ENCODE assay signal across 8 cellular contexts in the genomic region with DNA sequence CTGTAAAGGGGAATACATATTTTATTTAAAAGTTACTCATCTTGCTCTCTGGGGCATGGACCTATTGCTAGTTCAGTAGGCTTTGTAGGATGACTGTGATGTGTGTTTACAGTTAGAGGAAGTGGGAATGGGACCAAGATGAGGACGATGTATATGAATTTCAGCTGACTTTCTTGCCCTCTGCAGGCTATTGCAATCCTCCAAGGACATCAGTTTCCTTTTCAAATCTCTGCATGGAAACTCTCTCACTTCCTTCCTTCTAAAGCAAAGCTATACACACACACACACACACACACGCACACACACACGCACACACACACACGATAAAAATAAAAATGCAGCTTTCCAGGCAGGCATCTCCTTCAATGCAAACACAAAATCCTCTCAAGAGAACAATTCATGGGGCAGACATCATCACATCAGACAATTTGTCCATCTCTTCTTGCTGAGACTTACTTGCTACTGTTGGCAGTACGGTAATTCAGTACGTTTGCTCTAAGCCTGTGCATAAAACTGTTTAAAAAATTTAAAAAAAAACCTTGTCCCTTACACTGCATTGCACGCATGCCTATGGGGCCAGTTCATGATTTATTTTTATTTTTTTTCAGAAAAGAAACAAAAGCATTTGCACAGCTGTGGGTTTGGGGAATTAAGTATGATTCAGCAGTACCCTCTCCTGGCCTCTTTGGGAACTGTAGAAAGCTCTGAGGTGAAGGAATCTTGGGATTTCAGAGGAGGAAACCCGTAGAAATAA. TPM values are rescaled to one million over a fixed set of nuclear protein-coding genes. Genes with fewer than 3 reads are reported as not detected.
A peak's percentile ranks its signal among the peaks of the same experiment; 100 is the strongest.
DNase-seq lines count a peak whose midpoint lies in the region; ATAC-seq and TF ChIP-seq lines count a peak whose summit lies in the region.

No MANE protein-coding gene starts in this region.

- H4K20me1 ChIP-seq in BLaER1 treated with 17β-estradiol and CSF1 and Interleukin-3, amounts not matched to agents 10 nM and 100 nM = no peaks in the 10 kb centered on the region
- no peaks in the 10 kb centered on the region for H4K20me1 ChIP-seq in GM23338 (replicated peaks; ENCODE audit: insufficient read depth)
- H4K20me1 ChIP-seq in OCI-LY1 (ENCODE audit: insufficient read depth, low read length) = no peaks in the 10 kb centered on the region

- no peaks in the 10 kb centered on the region for H3K27me3 Mint-ChIP-seq in GM23338 (ENCODE audit: insufficient read depth, low read depth, poor library complexity)

- H3K9me2 ChIP-seq in GM23338 (ENCODE audit: insufficient read depth) = no peaks in the 10 kb centered on the region
- H3K9me2 ChIP-seq in OCI-LY1 (ENCODE audit: low read depth, low read length) = no peaks in the 10 kb centered on the region

- DNase-seq in GM23338 (ENCODE audit: low spot score) (peak; percentile 64), caudate nucleus (lab: John Stamatoyannopoulos, UW) (peak in 10 of 61 donors; percentile 4 to 24 (median 12)), left lobe of liver (ENCODE audit: low spot score) (no peak), suprapubic skin (ENCODE audit: low spot score in 2 of 2) (no peak)
- no peak for DNase-seq in stimulated activated CD4-positive, alpha-beta T cell treated with anti-CD3 and anti-CD28 coated beads, Interleukin-4, amount 100 ng/mL, for 4 hours

- TF ChIP-seq EP300 in suprapubic skin (IDR thresholded peaks at IDR 0.05) = no peak

- H3K9me3 Mint-ChIP-seq in GM23338 = no peaks in the 10 kb centered on the region

- TF ChIP-seq POLR2A in suprapubic skin (IDR thresholded peaks at IDR 0.05) = no peak

- H2AFZ ChIP-seq in GM23338 = peak overlapping the region; percentile 1; the same call in 1 of the 2 replicates
- no peak overlapping the region for H2AFZ ChIP-seq in OCI-LY1 (ENCODE audit: low read length)

- H3K27me3 ChIP-seq in BLaER1 treated with 17β-estradiol and CSF1 and Interleukin-3, amounts not matched to agents 10 nM and 100 nM = no peaks in the 10 kb centered on the region
- H3K27me3 ChIP-seq in GM23338 (ENCODE audit: insufficient read depth) = no peaks in the 10 kb centered on the region
- no peaks in the 10 kb centered on the region for H3K27me3 ChIP-seq in OCI-LY1 (ENCODE audit: insufficient read depth, low read length)
- H3K27me3 ChIP-seq in suprapubic skin = no peaks in the 10 kb centered on the region

- H3K4me3 Mint-ChIP-seq in GM23338 = no peak overlapping the region

- H3K27ac ChIP-seq in BLaER1 treated with 17β-estradiol and CSF1 and Interleukin-3, amounts not matched to agents 10 nM and 100 nM = peak overlapping the region; percentile 11 to 87 (median 71); a peak in 21 of 22 replicates
- H3K27ac ChIP-seq in GM23338 (ENCODE audit: low read depth) (no peak overlapping the region), OCI-LY1 (ENCODE audit: low read depth, low read length, poor library complexity, severe bottlenecking) (no peak overlapping the region), caudate nucleus (ENCODE audit: low read depth, low read length) (peak overlapping the region; percentile 19), suprapubic skin (peak overlapping the region; percentile 11)

- no peaks in the 10 kb centered on the region; the same call in 2 of the 3 replicates for H3K4me1 Mint-ChIP-seq in GM23338

- peak overlapping the region; percentile 71 to 86 (median 80) for H3K4me2 ChIP-seq in BLaER1 treated with 17β-estradiol and CSF1 and Interleukin-3, amounts not matched to agents 10 nM and 100 nM
- H3K4me2 ChIP-seq in GM23338 (no peak overlapping the region), OCI-LY1 (ENCODE audit: low read length) (no peak overlapping the region)

- H3K36me3 Mint-ChIP-seq in GM23338 (ENCODE audit: low read depth) = no peaks in the 10 kb centered on the region

- H3K79me2 ChIP-seq in GM23338 (replicated peaks; ENCODE audit: insufficient read depth) = no peaks in the 10 kb centered on the region
- no peaks in the 10 kb centered on the region for H3K79me2 ChIP-seq in OCI-LY1 (ENCODE audit: insufficient read depth, low read length)

- TF ChIP-seq CTCF in GM23338 (conservative IDR thresholded peaks at IDR 0.05; ENCODE audit: low read depth in 2 of 2) (peak; percentile 72 to 89), OCI-LY1 (IDR thresholded peaks at IDR 0.05; ENCODE audit: low read length) (peak; percentile 42; the same call in 1 of the 2 replicates), suprapubic skin (IDR thresholded peaks at IDR 0.05) (peak; percentile 62 to 66)

- 13% methylated on average over 8 of the region's 8 CpGs for WGBS in suprapubic skin

- H3K4me1 ChIP-seq in BLaER1 treated with 17β-estradiol and CSF1 and Interleukin-3, amounts not matched to agents 10 nM and 100 nM = peaks cover 30 to 64% (median 35%) of the 10 kb centered on the region in 10 experiments
- H3K4me1 ChIP-seq in GM23338 (ENCODE audit: insufficient read depth) (no peaks in the 10 kb centered on the region), OCI-LY1 (ENCODE audit: insufficient read depth, low read length, severe bottlenecking) (no peaks in the 10 kb centered on the region), suprapubic skin (peaks cover 14% of the 10 kb centered on the region)

- no peaks in the 10 kb centered on the region; a peak in 1 of 22 replicates for H3K36me3 ChIP-seq in BLaER1 treated with 17β-estradiol and CSF1 and Interleukin-3, amounts not matched to agents 10 nM and 100 nM
- H3K36me3 ChIP-seq in GM23338 (ENCODE audit: insufficient read depth) (no peaks in the 10 kb centered on the region), OCI-LY1 (ENCODE audit: insufficient read depth, low read length) (no peaks in the 10 kb centered on the region), suprapubic skin (no peaks in the 10 kb centered on the region)

- no peak overlapping the region for H3K27ac Mint-ChIP-seq in GM23338

- peaks cover 0 to 11% (median 0%) of the 10 kb centered on the region in 11 experiments; a peak in 3 of 22 replicates for H3K9me3 ChIP-seq in BLaER1 treated with 17β-estradiol and CSF1 and Interleukin-3, amounts not matched to agents 10 nM and 100 nM (replicated peaks in 1 of 11)
- H3K9me3 ChIP-seq in OCI-LY1 (ENCODE audit: low read length) = no peaks in the 10 kb centered on the region
- H3K9me3 ChIP-seq in suprapubic skin = no peaks in the 10 kb centered on the region

- no peaks in the 10 kb centered on the region for H3F3A ChIP-seq in GM23338 (replicated peaks; ENCODE audit: low read depth)
- H3F3A ChIP-seq in OCI-LY1 (ENCODE audit: insufficient read depth, low read length) = no peaks in the 10 kb centered on the region

- peak overlapping the region; percentile 16 to 62 (median 44); a peak in 13 of 20 replicates for H3K4me3 ChIP-seq in BLaER1 treated with 17β-estradiol and CSF1 and Interleukin-3, amounts not matched to agents 10 nM and 100 nM
- no peak overlapping the region for H3K4me3 ChIP-seq in GM23338
- no peak overlapping the region for H3K4me3 ChIP-seq in OCI-LY1 (ENCODE audit: low read depth, low read length, poor library complexity, severe bottlenecking)
- H3K4me3 ChIP-seq in suprapubic skin = peak overlapping the region; percentile 24

- peak overlapping the region; percentile 0 to 70 (median 47); a peak in 18 of 22 replicates for H3K9ac ChIP-seq in BLaER1 treated with 17β-estradiol and CSF1 and Interleukin-3, amounts not matched to agents 10 nM and 100 nM
- H3K9ac ChIP-seq in OCI-LY1 (ENCODE audit: low read length) = no peak overlapping the region

- ATAC-seq in GM23338 (peak; percentile 84), left lobe of liver (peak; percentile 74), GM19023 (IDR thresholded peaks at IDR 0.05; ENCODE audit: unreplicated experiment) (no peak)

TF ChIP-seq in GM23338, 12 proteins besides CTCF, POLR2A, EP300 and RAD21 (continues in another document):
- TF ChIP-seq REST (IDR thresholded peaks at IDR 0.05; ENCODE audit: unreplicated experiment) (no peak), POLR2AphosphoS5 (IDR thresholded peaks at IDR 0.05; ENCODE audit: low read depth) (no peak), ZNF331 (CRISPR knock-in tag; IDR thresholded peaks at IDR 0.05; ENCODE audit: low read depth) (no peak)
- TF ChIP-seq, protein P1, sequence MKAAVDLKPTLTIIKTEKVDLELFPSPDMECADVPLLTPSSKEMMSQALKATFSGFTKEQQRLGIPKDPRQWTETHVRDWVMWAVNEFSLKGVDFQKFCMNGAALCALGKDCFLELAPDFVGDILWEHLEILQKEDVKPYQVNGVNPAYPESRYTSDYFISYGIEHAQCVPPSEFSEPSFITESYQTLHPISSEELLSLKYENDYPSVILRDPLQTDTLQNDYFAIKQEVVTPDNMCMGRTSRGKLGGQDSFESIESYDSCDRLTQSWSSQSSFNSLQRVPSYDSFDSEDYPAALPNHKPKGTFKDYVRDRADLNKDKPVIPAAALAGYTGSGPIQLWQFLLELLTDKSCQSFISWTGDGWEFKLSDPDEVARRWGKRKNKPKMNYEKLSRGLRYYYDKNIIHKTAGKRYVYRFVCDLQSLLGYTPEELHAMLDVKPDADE (IDR thresholded peaks at IDR 0.05) = no peak

RNA-seq across cellular contexts. Expression of gene ICOS, which starts 27.2 kb away (rescaled TPM):
- total RNA-seq in GM23338 (2014; rRNA removed; shearing (Covaris generic)) = not detected in 2 replicates
- not detected in 2 replicates for polyA plus RNA-seq in GM23338 (2016; fragmentation: Nextera tagmentation; extraction: Ambion mirVana)
- total RNA-seq in left lobe of liver (0.18 TPM), suprapubic skin (under 1 TPM in 1 of 4 donors, not detected in 3; 0.47 TPM)

RNA-seq across cellular contexts. Expression of gene CTLA4, which starts 41.8 kb away (rescaled TPM):
- total RNA-seq in GM23338 (2014; rRNA removed; shearing (Covaris generic)) = not detected in 2 replicates
- not detected in 2 replicates for polyA plus RNA-seq in GM23338 (2016; fragmentation: Nextera tagmentation; extraction: Ambion mirVana)
- total RNA-seq in left lobe of liver (0.13 TPM), suprapubic skin (1 to 10 TPM in 1 of 4 donors, not detected in 3; 1.2 TPM)

Comparison
In these comparisons a context has a peak if more than half of its experiments do, and no peak if none do; other contexts are left out.
1. H3K27ac ChIP-seq: peak in BLaER1 treated with 17β-estradiol and CSF1 and Interleukin-3, amounts not matched to agents 10 nM and 100 nM (11 of 11), caudate nucleus (single experiment) and suprapubic skin (single experiment); none in GM23338 (single experiment) and OCI-LY1 (single experiment).
2. H3K4me2 ChIP-seq: peak in BLaER1 treated with 17β-estradiol and CSF1 and Interleukin-3, amounts not matched to agents 10 nM and 100 nM (11 of 11); none in GM23338 (single experiment) and OCI-LY1 (single experiment).
3. H3K4me3 ChIP-seq: peak in BLaER1 treated with 17β-estradiol and CSF1 and Interleukin-3, amounts not matched to agents 10 nM and 100 nM (10 of 10) and suprapubic skin (single experiment); none in GM23338 (single experiment) and OCI-LY1 (single experiment).
4. Peak in every context shown above with its lines, with median percentiles within 50 percentile points of each other: CTCF ChIP-seq.